Comparison of ENCODE assay signal across 10 cellular contexts in genomic region chr2:195382186-195382585, GRCh38.
A peak's percentile ranks its signal among the peaks of the same experiment; 100 is the strongest.
DNase-seq lines count a peak whose midpoint lies in the region; ATAC-seq and TF ChIP-seq lines count a peak whose summit lies in the region.
"Had no signal": no experiment of that assay in that cellular context is flagged by ENCODE, and none has a peak within 500 bp of the region (broad histone marks: within the 10 kb centered on the region; RNA-seq: fewer than 3 reads in every experiment).

No MANE protein-coding gene starts in this region.

- no peaks in the 10 kb centered on the region for H3K27me3 ChIP-seq in CD8-positive, alpha-beta T cell (ENCODE audit: insufficient read depth, low read length)
- H3K27me3 ChIP-seq in gastroesophageal sphincter, result no peaks in the 10 kb centered on the region
- no peaks in the 10 kb centered on the region for H3K27me3 ChIP-seq in tibial artery
- H3K27me3 ChIP-seq: BE2C had no signal

- 73 to 94% methylated on average over 2 of the region's 2 CpGs for WGBS in gastroesophageal sphincter (ENCODE audit: low coverage in 1 of 2), 2 donors

- CTCF ChIA-PET in CD8-positive, alpha-beta T cell (lab: Charles Lee), result interaction anchor here (0.9 kb wide), 1 partner anchor 10 kb away, joined by 3 read pairs; no protein-coding TSS in a partner anchor
- CTCF ChIA-PET in activated CD8-positive, alpha-beta T cell treated with anti-CD3 and anti-CD28 coated beads for 36 hours (lab: Charles Lee), result no interaction called here

- no peak for TF ChIP-seq CTCF in CD8-positive, alpha-beta T cell (IDR thresholded peaks at IDR 0.05)
- no peak for TF ChIP-seq CTCF in activated CD8-positive, alpha-beta T cell treated with anti-CD3 and anti-CD28 coated beads for 36 hours (IDR thresholded peaks at IDR 0.05)
- no peak for TF ChIP-seq CTCF in gastroesophageal sphincter (IDR thresholded peaks at IDR 0.05)
- no peak for TF ChIP-seq CTCF in tibial artery (IDR thresholded peaks at IDR 0.05)

- no peak for TF ChIP-seq EP300 in gastroesophageal sphincter (IDR thresholded peaks at IDR 0.05)

- H3K4me3 Mint-ChIP-seq in CD8-positive, alpha-beta T cell, result no peak overlapping the region
- no peak overlapping the region for H3K4me3 Mint-ChIP-seq in activated CD8-positive, alpha-beta T cell treated with anti-CD3 and anti-CD28 coated beads for 36 hours
- H3K4me3 Mint-ChIP-seq: mesothelial cell of epicardium had no signal

- H3K36me3 Mint-ChIP-seq in CD8-positive, alpha-beta T cell, result no peaks in the 10 kb centered on the region
- no peaks in the 10 kb centered on the region for H3K36me3 Mint-ChIP-seq in activated CD8-positive, alpha-beta T cell treated with anti-CD3 and anti-CD28 coated beads for 36 hours (ENCODE audit: low read depth)
- H3K36me3 Mint-ChIP-seq: mesothelial cell of epicardium had no signal

- intact Hi-C loops in CD8-positive, alpha-beta T cell (cut with DNase I, micrococcal nuclease), result no loop called here
- intact Hi-C loops in activated CD8-positive, alpha-beta T cell treated with anti-CD3 and anti-CD28 coated beads for 36 hours (cut with micrococcal nuclease), result no loop called here
- intact Hi-C loops in tibial artery (cut with DNase I; ENCODE audit: low total_unique reads), result no loop called here

- H3K27ac Mint-ChIP-seq in CD8-positive, alpha-beta T cell, result peak overlapping the region; percentile 50
- H3K27ac Mint-ChIP-seq in activated CD8-positive, alpha-beta T cell treated with anti-CD3 and anti-CD28 coated beads for 36 hours, result peak overlapping the region; percentile 63
- H3K27ac Mint-ChIP-seq: mesothelial cell of epicardium had no signal

- no peak for TF ChIP-seq POLR2A in gastroesophageal sphincter (IDR thresholded peaks at IDR 0.05)

- peaks cover 17% of the 10 kb centered on the region for H3K4me1 Mint-ChIP-seq in CD8-positive, alpha-beta T cell (ENCODE audit: low read depth)
- peaks cover 8% of the 10 kb centered on the region for H3K4me1 Mint-ChIP-seq in activated CD8-positive, alpha-beta T cell treated with anti-CD3 and anti-CD28 coated beads for 36 hours (ENCODE audit: low read depth)

- peak; percentile 59 for ATAC-seq in CD8-positive, alpha-beta T cell
- ATAC-seq in HG03159 (IDR thresholded peaks at IDR 0.05; ENCODE audit: unreplicated experiment) (peak; percentile 54), gastroesophageal sphincter (peak; percentile 31), GM18502 (IDR thresholded peaks at IDR 0.05; ENCODE audit: poor library complexity, unreplicated experiment) (no peak), HG03280 (IDR thresholded peaks at IDR 0.05; ENCODE audit: unreplicated experiment) (no peak)
- ATAC-seq in activated CD8-positive, alpha-beta T cell treated with anti-CD3 and anti-CD28 coated beads for 36 hours, result peak; percentile 49

- H3K27ac ChIP-seq in CD8-positive, alpha-beta T cell (ENCODE audit: low read depth, low read length), result no peak overlapping the region
- H3K27ac ChIP-seq in gastroesophageal sphincter, result no peak overlapping the region
- H3K27ac ChIP-seq in tibial artery, result no peak overlapping the region

- no peaks in the 10 kb centered on the region for H3K9me3 Mint-ChIP-seq in CD8-positive, alpha-beta T cell
- no peaks in the 10 kb centered on the region for H3K9me3 Mint-ChIP-seq in activated CD8-positive, alpha-beta T cell treated with anti-CD3 and anti-CD28 coated beads for 36 hours

- no peaks in the 10 kb centered on the region for H3K9me3 ChIP-seq in CD8-positive, alpha-beta T cell (ENCODE audit: low read length)
- no peaks in the 10 kb centered on the region for H3K9me3 ChIP-seq in gastroesophageal sphincter
- no peaks in the 10 kb centered on the region for H3K9me3 ChIP-seq in tibial artery
- H3K9me3 ChIP-seq: BE2C had no signal

- POLR2A ChIA-PET in CD8-positive, alpha-beta T cell (lab: Charles Lee), result no interaction called here
- POLR2A ChIA-PET in activated CD8-positive, alpha-beta T cell treated with anti-CD3 and anti-CD28 coated beads for 36 hours (lab: Charles Lee), result no interaction called here

- H3K4me1 ChIP-seq in CD8-positive, alpha-beta T cell (ENCODE audit: insufficient read depth, low read length), result peaks cover 12% of the 10 kb centered on the region
- H3K4me1 ChIP-seq in gastroesophageal sphincter, result no peaks in the 10 kb centered on the region
- H3K4me1 ChIP-seq in tibial artery, result no peaks in the 10 kb centered on the region

- peak in 5 of 7 experiments; percentile 9 to 58 (median 21) for DNase-seq in CD8-positive, alpha-beta T cell
- peak; percentile 12 for DNase-seq in activated CD8-positive, alpha-beta T cell treated with anti-CD3 and anti-CD28 coated beads for 36 hours
- DNase-seq in NCI-H226 (no peak), tibial artery (no peak)
- DNase-seq: BE2C had no signal

- no peaks in the 10 kb centered on the region for H3K36me3 ChIP-seq in CD8-positive, alpha-beta T cell (ENCODE audit: insufficient read depth, low read length)
- H3K36me3 ChIP-seq in gastroesophageal sphincter (no peaks in the 10 kb centered on the region), tibial artery (no peaks in the 10 kb centered on the region)
- H3K36me3 ChIP-seq: BE2C had no signal

- H3K4me3 ChIP-seq in CD8-positive, alpha-beta T cell (ENCODE audit: low read depth, low read length), result no peak overlapping the region
- H3K4me3 ChIP-seq in gastroesophageal sphincter (no peak overlapping the region), tibial artery (no peak overlapping the region)

- no peaks in the 10 kb centered on the region for H3K27me3 Mint-ChIP-seq in CD8-positive, alpha-beta T cell (ENCODE audit: low read depth)
- no peaks in the 10 kb centered on the region for H3K27me3 Mint-ChIP-seq in activated CD8-positive, alpha-beta T cell treated with anti-CD3 and anti-CD28 coated beads for 36 hours

Comparison
In these comparisons a context has a peak if more than half of its experiments do, and no peak if none do; other contexts are left out.
1. ATAC-seq: peak in CD8-positive, alpha-beta T cell (single experiment), HG03159 (single experiment), activated CD8-positive, alpha-beta T cell treated with anti-CD3 and anti-CD28 coated beads for 36 hours (single experiment) and gastroesophageal sphincter (single experiment); none in GM18502 (single experiment) and HG03280 (single experiment).
2. DNase-seq: peak in CD8-positive, alpha-beta T cell (5 of 7) and activated CD8-positive, alpha-beta T cell treated with anti-CD3 and anti-CD28 coated beads for 36 hours (single experiment); none in NCI-H226 (single experiment) and tibial artery (0 of 2).